Comparison of ENCODE assay signal across 9 cellular contexts in genomic region chr1:9022031-9022738, GRCh38. TPM values are rescaled to one million over a fixed set of nuclear protein-coding genes. Genes with fewer than 3 reads are reported as not detected.
"Had no signal": no experiment of that assay in that cellular context is flagged by ENCODE, and none has a peak within 500 bp of the region (broad histone marks: within the 10 kb centered on the region; RNA-seq: fewer than 3 reads in every experiment).

No MANE protein-coding gene starts in this region.

RNA-seq across cellular contexts. Expression of gene SLC2A7, which starts 4.0 kb away (rescaled TPM):
- total RNA-seq: activated B cell treated with CpG ODN at 0.5 μM for 24 hours; activated CD4-positive, alpha-beta T cell treated with anti-CD3 and anti-CD28 coated beads, Interleukin-2, amount 10 ng/mL, durations not matched to agents 24 days and 14 days; activated CD8-positive, alpha-beta memory T cell treated with anti-CD3 and anti-CD28 coated beads, Interleukin-2, amount 10 ng/mL, durations not matched to agents 7 days and 5 days; activated T-helper 1 cell treated with anti-CD3 and anti-CD28 coated beads, Interleukin-12 subunit alpha, Interleukin-12 subunit beta, Interleukin-2, Interleukin-4 antibody, amounts not matched to agents 30 ng/mL and 10 ng/mL and 1 ng/mL, durations not matched to agents 14 hours and 24 hours and 36 hours; aorta; LHCN-M2; M059J; PC-3; T-helper 17 cell had no signal
- polyA plus RNA-seq: aorta had no signal

RNA-seq across cellular contexts. Expression of gene SLC2A5, which starts 47.2 kb away (rescaled TPM):
- total RNA-seq: activated CD4-positive, alpha-beta T cell treated with anti-CD3 and anti-CD28 coated beads, Interleukin-2, amount 10 ng/mL, durations not matched to agents 24 days and 14 days; activated CD8-positive, alpha-beta memory T cell treated with anti-CD3 and anti-CD28 coated beads, Interleukin-2, amount 10 ng/mL, durations not matched to agents 7 days and 5 days; PC-3 had no signal
